ENCODE assay signal across 25 cellular contexts in the genomic region with DNA sequence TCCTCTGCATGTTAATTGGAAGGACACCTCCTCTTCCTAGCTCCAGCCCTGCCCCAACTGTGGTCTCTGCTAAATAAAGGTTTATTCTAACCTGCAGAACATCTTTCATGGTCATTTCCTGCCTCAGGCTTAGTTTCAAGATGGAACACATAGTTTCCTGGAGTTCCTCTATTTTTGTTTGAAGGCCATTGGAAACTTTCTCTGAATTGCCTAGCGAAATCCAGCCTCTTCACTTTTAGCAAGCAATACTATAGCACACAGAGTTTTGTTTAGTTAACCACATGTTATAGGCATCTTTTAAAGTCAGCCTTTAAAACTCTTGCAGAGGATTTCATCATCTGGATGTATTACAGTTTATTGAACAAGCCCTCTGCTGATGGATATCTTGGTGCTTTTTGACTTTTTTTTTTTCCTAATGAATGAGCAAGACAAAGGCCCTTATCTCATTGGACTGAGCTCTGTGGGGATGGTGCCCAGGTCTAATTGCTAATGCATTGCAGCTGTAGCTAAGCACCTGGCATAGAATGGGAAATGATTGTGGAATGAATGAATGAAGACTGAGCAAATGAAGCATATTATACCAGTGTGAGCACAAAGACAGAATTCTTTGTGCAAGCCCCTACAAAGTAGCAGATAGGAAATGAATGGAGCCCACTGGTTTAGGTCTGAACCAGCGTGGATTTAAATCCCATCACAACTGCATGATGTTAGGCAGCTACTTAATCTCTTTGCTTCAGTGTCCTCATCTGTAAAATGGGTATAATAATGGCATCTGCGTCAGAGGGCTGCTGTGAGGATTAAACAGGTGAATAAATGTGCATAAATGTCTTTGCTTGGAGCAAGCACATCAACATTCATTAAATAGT. TPM values are rescaled to one million over a fixed set of nuclear protein-coding genes. Genes with fewer than 3 reads are reported as not detected.
DNase-seq lines count a peak whose midpoint lies in the region; ATAC-seq and TF ChIP-seq lines count a peak whose summit lies in the region.
"Had no signal": no experiment of that assay in that cellular context is flagged by ENCODE, and none has a peak within 500 bp of the region (broad histone marks: within the 10 kb centered on the region; RNA-seq: fewer than 3 reads in every experiment).

No MANE protein-coding gene starts in this region.

- H3K4me2 ChIP-seq in GM23338: no peak overlapping the region

- no peak overlapping the region for H3K4me3 Mint-ChIP-seq in GM23338
- H3K4me3 Mint-ChIP-seq: activated CD4-positive, alpha-beta memory T cell treated with anti-CD3 and anti-CD28 coated beads, Interleukin-2, amount 10 ng/mL, durations not matched to agents 7 days and 5 days; activated naive CD8-positive, alpha-beta T cell; memory B cell had no signal

- no peak for TF ChIP-seq POLR2A in thyroid gland (IDR thresholded peaks at IDR 0.05)

- H3K27me3 ChIP-seq in GM23338 (ENCODE audit: insufficient read depth) (no peaks in the 10 kb centered on the region), thyroid gland (no peaks in the 10 kb centered on the region)
- H3K27me3 ChIP-seq: upper lobe of left lung had no signal

- H4K20me1 ChIP-seq in GM23338 (replicated peaks; ENCODE audit: insufficient read depth): no peaks in the 10 kb centered on the region

- H3K79me2 ChIP-seq in GM23338 (replicated peaks; ENCODE audit: insufficient read depth): no peaks in the 10 kb centered on the region

- H3K9me3 ChIP-seq in SK-N-MC (ENCODE audit: low read depth, low read length) (no peaks in the 10 kb centered on the region; the same call in 1 of the 2 replicates), thyroid gland (no peaks in the 10 kb centered on the region)

- no peaks in the 10 kb centered on the region for H3K36me3 ChIP-seq in GM23338 (ENCODE audit: insufficient read depth)
- H3K36me3 ChIP-seq in SK-N-MC (ENCODE audit: insufficient read depth, low read length): no peaks in the 10 kb centered on the region
- no peaks in the 10 kb centered on the region for H3K36me3 ChIP-seq in thyroid gland
- H3K36me3 ChIP-seq: upper lobe of left lung had no signal

- intact Hi-C loops in thyroid gland (cut with DNase I): no loop called here

- H3K27ac Mint-ChIP-seq in GM23338: no peak overlapping the region
- H3K27ac Mint-ChIP-seq: activated CD4-positive, alpha-beta memory T cell treated with anti-CD3 and anti-CD28 coated beads, Interleukin-2, amount 10 ng/mL, durations not matched to agents 7 days and 5 days; activated naive CD8-positive, alpha-beta T cell; memory B cell had no signal

- no peaks in the 10 kb centered on the region for H3K36me3 Mint-ChIP-seq in GM23338 (ENCODE audit: low read depth)

- DNase-seq in AG10803 (ENCODE audit: low read depth): peak; percentile 73
- no peak for DNase-seq in GM23338 (ENCODE audit: low spot score)
- DNase-seq in SK-N-MC (ENCODE audit: low read depth, low spot score): peak; percentile 40
- DNase-seq in dedifferentiated amniotic fluid mesenchymal stem cell (ENCODE audit: extremely low spot score): peak; percentile 35
- no peak for DNase-seq in anterior cingulate cortex (lab: John Stamatoyannopoulos, UW)
- no peak for DNase-seq in NCI-H1092 treated with DMSO at 0.1 percent for 48 hours (lab: John Stamatoyannopoulos, UW)
- DNase-seq in thyroid gland: no peak
- DNase-seq: activated CD4-positive, alpha-beta memory T cell treated with anti-CD3 and anti-CD28 coated beads, Interleukin-2, amount 10 ng/mL, durations not matched to agents 7 days and 5 days; activated CD4-positive, CD25-positive, alpha-beta regulatory T cell treated with anti-CD3 and anti-CD28 coated beads, Interleukin-2, amount 50 U/mL, for 72 hours; activated CD8-positive, alpha-beta memory T cell treated with anti-CD3 and anti-CD28 coated beads, Interleukin-2, amount 50 U/mL, for 48 hours; activated effector memory CD4-positive, alpha-beta T cell treated with Interleukin-2 at 50 U/mL for 16 hours; central memory CD4-positive, alpha-beta T cell; NCI-H1694; NCI-H526 treated with DMSO at 0.1 percent for 48 hours; right cardiac atrium; upper lobe of left lung had no signal

- H3K4me3 ChIP-seq in AG10803 (ENCODE audit: low read length): no peak overlapping the region
- H3K4me3 ChIP-seq in GM23338: no peak overlapping the region
- no peak overlapping the region; the same call in 1 of the 2 replicates for H3K4me3 ChIP-seq in SK-N-MC
- H3K4me3 ChIP-seq in thyroid gland (replicated peaks in 1 of 3): no peak overlapping the region

- no peaks in the 10 kb centered on the region for H3K27me3 Mint-ChIP-seq in GM23338 (ENCODE audit: insufficient read depth, low read depth, poor library complexity)

- 0 out of 2 replicates have a peak, but pooled peaks cover 3% of the 10 kb centered on the region for H3K4me1 ChIP-seq in GM23338 (ENCODE audit: insufficient read depth)
- no peaks in the 10 kb centered on the region for H3K4me1 ChIP-seq in thyroid gland
- H3K4me1 ChIP-seq: upper lobe of left lung had no signal

- H3K9me3 Mint-ChIP-seq in GM23338: peaks cover 10% of the 10 kb centered on the region; the same call in 2 of the 3 replicates

- no peak for ATAC-seq in GM23338
- no peak for ATAC-seq in HG03045 (IDR thresholded peaks at IDR 0.05; ENCODE audit: unreplicated experiment)
- ATAC-seq: right cardiac atrium had no signal

- no peak for TF ChIP-seq CTCF in AG10803 (conservative IDR thresholded peaks at IDR 0.05; ENCODE audit: low read length)
- no peak for TF ChIP-seq CTCF in GM23338 (conservative IDR thresholded peaks at IDR 0.05; ENCODE audit: low read depth in 2 of 2)
- TF ChIP-seq CTCF in thyroid gland (IDR thresholded peaks at IDR 0.05): no peak

- no peaks in the 10 kb centered on the region for H3K9me2 ChIP-seq in GM23338 (ENCODE audit: insufficient read depth)

- H3K9ac ChIP-seq in SK-N-MC (ENCODE audit: insufficient read length): peak overlapping the region; percentile 6

- WGBS in thyroid gland, 2 donors: 85 to 86% methylated on average over 3 of the region's 3 CpGs

- no peaks in the 10 kb centered on the region for H3F3A ChIP-seq in GM23338 (replicated peaks; ENCODE audit: low read depth)

- H2AFZ ChIP-seq in GM23338: peak overlapping the region; percentile 52; the same call in 1 of the 2 replicates

- no peaks in the 10 kb centered on the region for H3K4me1 Mint-ChIP-seq in GM23338
- H3K4me1 Mint-ChIP-seq: memory B cell had no signal

- H3K27ac ChIP-seq in GM23338 (ENCODE audit: low read depth): no peak overlapping the region
- peak overlapping the region; percentile 79 for H3K27ac ChIP-seq in SK-N-MC
- H3K27ac ChIP-seq in thyroid gland: no peak overlapping the region
- H3K27ac ChIP-seq: upper lobe of left lung had no signal

TF ChIP-seq in GM23338, 12 proteins besides CTCF, POLR2A, EP300 and RAD21 (continues in another document):
- TF ChIP-seq CREB1 (CRISPR knock-in tag; IDR thresholded peaks at IDR 0.05; ENCODE audit: low read depth) (no peak), POLR2AphosphoS5 (IDR thresholded peaks at IDR 0.05; ENCODE audit: low read depth) (no peak), ETS1 (IDR thresholded peaks at IDR 0.05) (no peak), EZH2phosphoT487 (IDR thresholded peaks at IDR 0.05; ENCODE audit: unreplicated experiment) (no peak)
- TF ChIP-seq, protein P1, sequence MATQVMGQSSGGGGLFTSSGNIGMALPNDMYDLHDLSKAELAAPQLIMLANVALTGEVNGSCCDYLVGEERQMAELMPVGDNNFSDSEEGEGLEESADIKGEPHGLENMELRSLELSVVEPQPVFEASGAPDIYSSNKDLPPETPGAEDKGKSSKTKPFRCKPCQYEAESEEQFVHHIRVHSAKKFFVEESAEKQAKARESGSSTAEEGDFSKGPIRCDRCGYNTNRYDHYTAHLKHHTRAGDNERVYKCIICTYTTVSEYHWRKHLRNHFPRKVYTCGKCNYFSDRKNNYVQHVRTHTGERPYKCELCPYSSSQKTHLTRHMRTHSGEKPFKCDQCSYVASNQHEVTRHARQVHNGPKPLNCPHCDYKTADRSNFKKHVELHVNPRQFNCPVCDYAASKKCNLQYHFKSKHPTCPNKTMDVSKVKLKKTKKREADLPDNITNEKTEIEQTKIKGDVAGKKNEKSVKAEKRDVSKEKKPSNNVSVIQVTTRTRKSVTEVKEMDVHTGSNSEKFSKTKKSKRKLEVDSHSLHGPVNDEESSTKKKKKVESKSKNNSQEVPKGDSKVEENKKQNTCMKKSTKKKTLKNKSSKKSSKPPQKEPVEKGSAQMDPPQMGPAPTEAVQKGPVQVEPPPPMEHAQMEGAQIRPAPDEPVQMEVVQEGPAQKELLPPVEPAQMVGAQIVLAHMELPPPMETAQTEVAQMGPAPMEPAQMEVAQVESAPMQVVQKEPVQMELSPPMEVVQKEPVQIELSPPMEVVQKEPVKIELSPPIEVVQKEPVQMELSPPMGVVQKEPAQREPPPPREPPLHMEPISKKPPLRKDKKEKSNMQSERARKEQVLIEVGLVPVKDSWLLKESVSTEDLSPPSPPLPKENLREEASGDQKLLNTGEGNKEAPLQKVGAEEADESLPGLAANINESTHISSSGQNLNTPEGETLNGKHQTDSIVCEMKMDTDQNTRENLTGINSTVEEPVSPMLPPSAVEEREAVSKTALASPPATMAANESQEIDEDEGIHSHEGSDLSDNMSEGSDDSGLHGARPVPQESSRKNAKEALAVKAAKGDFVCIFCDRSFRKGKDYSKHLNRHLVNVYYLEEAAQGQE (IDR thresholded peaks at IDR 0.05; ENCODE audit: unreplicated experiment): no peak

RNA-seq across cellular contexts. Expression of gene CFAP107, which starts 0.6 kb away (rescaled TPM):
- 0.07 TPM in 1 of 2 replicates, not detected in the other for total RNA-seq in GM23338 (2014; rRNA removed; shearing (Covaris generic))
- not detected in 2 replicates for polyA plus RNA-seq in GM23338 (2016; fragmentation: Nextera tagmentation; extraction: Ambion mirVana)
- total RNA-seq in thyroid gland: not detected
- total RNA-seq: activated CD4-positive, alpha-beta memory T cell treated with anti-CD3 and anti-CD28 coated beads, Interleukin-2, amount 10 ng/mL, durations not matched to agents 7 days and 5 days; Daoy; dermis microvascular lymphatic vessel endothelial cell; fibroblast of lung; glomerular endothelial cell; right cardiac atrium; subcutaneous adipose tissue had no signal
- polyA plus RNA-seq: AG04450, fibroblast of lung, right cardiac atrium had no signal

RNA-seq across cellular contexts. Expression of gene PRAMEF12, which starts 28.2 kb away (rescaled TPM):
- not detected in 2 replicates for total RNA-seq in GM23338 (2014; rRNA removed; shearing (Covaris generic))
- polyA plus RNA-seq in GM23338 (2016; fragmentation: Nextera tagmentation; extraction: Ambion mirVana): not detected in 2 replicates
- not detected for total RNA-seq in thyroid gland
- total RNA-seq: activated CD4-positive, alpha-beta memory T cell treated with anti-CD3 and anti-CD28 coated beads, Interleukin-2, amount 10 ng/mL, durations not matched to agents 7 days and 5 days; Daoy; dermis microvascular lymphatic vessel endothelial cell; fibroblast of lung; glomerular endothelial cell; right cardiac atrium; subcutaneous adipose tissue; upper lobe of left lung had no signal
- polyA plus RNA-seq: AG04450, fibroblast of lung, right cardiac atrium had no signal

RNA-seq across cellular contexts. Expression of gene AADACL3, which starts 29.4 kb away (rescaled TPM):
- 1.5 and 2.1 TPM in 2 replicates for total RNA-seq in GM23338 (2014; rRNA removed; shearing (Covaris generic))
- polyA plus RNA-seq in GM23338 (2016; fragmentation: Nextera tagmentation; extraction: Ambion mirVana): 0.30 and 0.47 TPM in 2 replicates
- not detected for total RNA-seq in thyroid gland
- total RNA-seq: activated CD4-positive, alpha-beta memory T cell treated with anti-CD3 and anti-CD28 coated beads, Interleukin-2, amount 10 ng/mL, durations not matched to agents 7 days and 5 days; Daoy; dermis microvascular lymphatic vessel endothelial cell; fibroblast of lung; glomerular endothelial cell; right cardiac atrium; upper lobe of left lung had no signal
- polyA plus RNA-seq: AG04450, fibroblast of lung, right cardiac atrium had no signal

RNA-seq across cellular contexts. Expression of gene PRAMEF1, which starts 45.8 kb away (rescaled TPM):
- 0.23 TPM in 1 of 2 replicates, not detected in the other for total RNA-seq in GM23338 (2014; rRNA removed; shearing (Covaris generic))
- polyA plus RNA-seq in GM23338 (2016; fragmentation: Nextera tagmentation; extraction: Ambion mirVana): not detected in 2 replicates
- total RNA-seq in thyroid gland: not detected
- total RNA-seq: activated CD4-positive, alpha-beta memory T cell treated with anti-CD3 and anti-CD28 coated beads, Interleukin-2, amount 10 ng/mL, durations not matched to agents 7 days and 5 days; Daoy; dermis microvascular lymphatic vessel endothelial cell; fibroblast of lung; glomerular endothelial cell; right cardiac atrium; subcutaneous adipose tissue; upper lobe of left lung had no signal
- polyA plus RNA-seq: AG04450, fibroblast of lung, right cardiac atrium had no signal

Comparison
In these comparisons a context has a peak if more than half of its experiments do, and no peak if none do; other contexts are left out.
1. DNase-seq: peak in AG10803 (single experiment), SK-N-MC (single experiment) and dedifferentiated amniotic fluid mesenchymal stem cell (single experiment); none in GM23338 (single experiment), anterior cingulate cortex (0 of 58), NCI-H1092 treated with DMSO at 0.1 percent for 48 hours (single experiment) and thyroid gland (0 of 2).